Comparison of ENCODE assay signal across 14 cellular contexts in genomic region chr2:159555651-159556392, GRCh38.
"Had no signal": no experiment of that assay in that cellular context is flagged by ENCODE, and none has a peak within 500 bp of the region (broad histone marks: within the 10 kb centered on the region; RNA-seq: fewer than 3 reads in every experiment).

No MANE protein-coding gene starts in this region.

- H3K4me1 ChIP-seq: esophagus squamous epithelium, gastrocnemius medialis had no signal

- H3K36me3 ChIP-seq: cardiac muscle cell, esophagus squamous epithelium, gastrocnemius medialis, right atrium auricular region had no signal

- H3K27me3 ChIP-seq: cardiac muscle cell, esophagus squamous epithelium, gastrocnemius medialis, heart right ventricle, right atrium auricular region had no signal

- H3K27ac ChIP-seq: cardiac muscle cell, esophagus squamous epithelium, gastrocnemius medialis, right atrium auricular region had no signal

- DNase-seq: activated CD4-positive, alpha-beta T cell treated with anti-CD3 and anti-CD28 coated beads, Interleukin-2, amount 50 U/mL, for 48 hours; activated gamma-delta T cell treated with Interleukin-2 at 50 U/mL for 16 hours; activated naive CD8-positive, alpha-beta T cell treated with anti-CD3 and anti-CD28 coated beads, Interleukin-2, amount 10 ng/mL, durations not matched to agents 7 days and 5 days; activated T-cell treated with anti-CD3 and anti-CD28 coated beads, Interleukin-2, amount 50 U/mL, for 48 hours; esophagus squamous epithelium; gastrocnemius medialis; heart right ventricle; kidney glomerular epithelial cell; substantia nigra had no signal

- H3K9me3 ChIP-seq: esophagus squamous epithelium, gastrocnemius medialis, heart right ventricle, right atrium auricular region had no signal

- H3K4me3 ChIP-seq: cardiac muscle cell, esophagus squamous epithelium, gastrocnemius medialis, heart right ventricle, right atrium auricular region, smooth muscle cell had no signal

- ATAC-seq: activated CD4-positive, CD25-positive, alpha-beta regulatory T cell treated with anti-CD3 and anti-CD28 coated beads, Interleukin-2, amount 50 U/mL, for 24 hours; gastrocnemius medialis; heart right ventricle; stimulated activated memory B cell treated with anti-CD40 and anti-IgM and Interleukin-4, amounts not matched to agents 10 μg/mL and 1 μg/mL and 100 μg/mL, for 72 hours had no signal
